In genomic region chr6:6547111-6547879, GRCh38 we compare ENCODE assay signal across 8 cellular contexts. TPM values are rescaled to one million over a fixed set of nuclear protein-coding genes. Genes with fewer than 3 reads are reported as not detected.
A peak's percentile ranks its signal among the peaks of the same experiment; 100 is the strongest.
DNase-seq lines count a peak whose midpoint lies in the region; ATAC-seq, FAIRE-seq and TF ChIP-seq lines count a peak whose summit lies in the region.

No MANE protein-coding gene starts in this region.

- no peaks in the 10 kb centered on the region for H3K36me3 Mint-ChIP-seq in progenitor cell of endocrine pancreas (ENCODE audit: insufficient read depth)

- no peaks in the 10 kb centered on the region for H3K9me3 ChIP-seq in MM.1S (replicated peaks; ENCODE audit: insufficient read depth, low read length)

- no peaks in the 10 kb centered on the region for H3K79me2 ChIP-seq in MM.1S (ENCODE audit: low read length)

- H3K9ac ChIP-seq in MM.1S (ENCODE audit: low read length), result peak overlapping the region; percentile 22; the same call in 1 of the 2 replicates

- H3K4me1 ChIP-seq in MM.1S (ENCODE audit: low read length), result peaks cover 17% of the 10 kb centered on the region

- H3K4me1 Mint-ChIP-seq in progenitor cell of endocrine pancreas (ENCODE audit: low read depth), result no peaks in the 10 kb centered on the region

- TF ChIP-seq CTCF in MM.1S (IDR thresholded peaks at IDR 0.05; ENCODE audit: low read length) (peak; percentile 91), progenitor cell of endocrine pancreas (IDR thresholded peaks at IDR 0.05; ENCODE audit: unreplicated experiment) (peak; percentile 96)

- H3K9me2 ChIP-seq in MM.1S (replicated peaks; ENCODE audit: insufficient read depth, low read length), result no peaks in the 10 kb centered on the region

- H3K9me3 Mint-ChIP-seq in progenitor cell of endocrine pancreas (ENCODE audit: low read depth), result no peaks in the 10 kb centered on the region

- H2AFZ ChIP-seq in MM.1S (ENCODE audit: low read length), result peak overlapping the region; percentile 65

- no peak for FAIRE-seq in urothelium cell line (lab: Jason Lieb, UNC)

- peaks cover 52% of the 10 kb centered on the region for H3K27me3 Mint-ChIP-seq in progenitor cell of endocrine pancreas

- no peaks in the 10 kb centered on the region for H3K27me3 ChIP-seq in MM.1S (replicated peaks; ENCODE audit: insufficient read depth, low read length)

- peak; percentile 96 for ATAC-seq in left ventricle myocardium superior

- no peaks in the 10 kb centered on the region for H4K20me1 ChIP-seq in MM.1S (ENCODE audit: insufficient read depth, low read length)

- peak overlapping the region; percentile 88 for H3K4me2 ChIP-seq in MM.1S (ENCODE audit: low read depth, low read length)

- DNase-seq in HCEC 1CT (peak; percentile 45), MM.1S (peak; percentile 88), SW 1271 (lab: John Stamatoyannopoulos, UW) (peak; percentile 35 to 79), amniotic epithelial cell (ENCODE audit: low read depth) (peak; percentile 67), left ventricle myocardium superior (peak; percentile 85), progenitor cell of endocrine pancreas (ENCODE audit: low spot score, unreplicated experiment) (peak; percentile 86), urothelium cell line (ENCODE audit: low spot score) (peak; percentile 78)

- H3K27ac ChIP-seq in MM.1S (ENCODE audit: low read length), result peak overlapping the region; percentile 26; the same call in 1 of the 2 replicates

- peak overlapping the region; percentile 68 for H3K4me3 Mint-ChIP-seq in progenitor cell of endocrine pancreas (ENCODE audit: low read depth)

- H3F3A ChIP-seq in MM.1S (ENCODE audit: insufficient read depth, low read length), result peaks cover 22% of the 10 kb centered on the region

- peak overlapping the region; percentile 41 for H3K27ac Mint-ChIP-seq in progenitor cell of endocrine pancreas

- H3K4me3 ChIP-seq in GM08714 (ENCODE audit: low read length) (peak overlapping the region; percentile 44; the same call in 1 of the 2 replicates), MM.1S (ENCODE audit: low read length) (peak overlapping the region; percentile 58)

- H3K36me3 ChIP-seq in MM.1S (replicated peaks; ENCODE audit: insufficient read depth, low read length), result no peaks in the 10 kb centered on the region

- intact Hi-C loops in left ventricle myocardium superior (cut with micrococcal nuclease), result loop anchor here (2.0 kb wide), 1 partner anchor 490 kb away; no protein-coding TSS in a partner anchor

RNA-seq across cellular contexts. Expression of gene LY86, which starts 41.2 kb away (rescaled TPM):
- 1.1 TPM for total RNA-seq in left ventricle myocardium superior
- not detected in 2 replicates for total RNA-seq in progenitor cell of endocrine pancreas

Comparison
In these comparisons a context has a peak if more than half of its experiments do, and no peak if none do; other contexts are left out.
1. Peak in every context shown above with its lines: DNase-seq, ATAC-seq, H3K4me3 ChIP-seq and H3K27ac ChIP-seq.